1 cellular context compared by ENCODE assay signal in the genomic region with DNA sequence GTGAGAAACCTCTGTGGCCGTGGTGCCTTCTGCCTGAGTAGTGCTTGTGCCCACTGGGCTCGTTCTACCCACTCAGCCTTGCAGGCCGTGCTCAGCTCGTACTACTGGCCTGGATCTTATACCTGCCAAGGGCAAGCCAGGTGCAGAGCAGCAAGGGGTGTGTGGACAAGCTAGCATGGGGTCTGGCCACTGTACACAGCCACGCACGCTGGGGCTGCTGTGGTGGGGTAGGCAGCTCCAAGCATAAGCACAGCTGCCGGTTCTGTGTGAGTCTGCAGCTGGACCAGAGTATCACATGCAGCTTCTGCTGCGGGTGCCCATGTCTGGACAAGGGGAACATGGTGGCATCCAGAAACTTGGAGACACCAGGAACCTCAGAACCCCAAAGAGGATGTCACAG.
TF ChIP-seq lines count a peak whose summit lies in the region.

No MANE protein-coding gene starts in this region.

TF ChIP-seq in H1, 55 proteins besides CTCF, POLR2A, EP300 and RAD21:
- TF ChIP-seq SIRT6 (IDR thresholded peaks at IDR 0.05; ENCODE audit: low read length) (no peak), RBBP5 (IDR thresholded peaks at IDR 0.05; ENCODE audit: borderline replicate concordance, low read depth, low read length) (no peak), TBP (IDR thresholded peaks at IDR 0.05; ENCODE audit: low read depth, low read length) (no peak), KDM1A (IDR thresholded peaks at IDR 0.05; ENCODE audit: borderline replicate concordance, low read length) (no peak)
TF ChIP-seq in H1: peak in this region for 0.
